In genomic region chr19:3006075-3006767, GRCh38 we compare ENCODE assay signal across 12 cellular contexts.
A peak's percentile ranks its signal among the peaks of the same experiment; 100 is the strongest.
DNase-seq lines count a peak whose midpoint lies in the region; ATAC-seq and TF ChIP-seq lines count a peak whose summit lies in the region.
"Had no signal": no experiment of that assay in that cellular context is flagged by ENCODE, and none has a peak within 500 bp of the region (broad histone marks: within the 10 kb centered on the region; RNA-seq: fewer than 3 reads in every experiment).

No MANE protein-coding gene starts in this region.

- no peaks in the 10 kb centered on the region for H3K36me3 Mint-ChIP-seq in activated naive CD4-positive, alpha-beta T cell treated with anti-CD3 and anti-CD28 coated beads, Interleukin-2, amount 10 ng/mL, durations not matched to agents 7 days and 5 days
- H3K36me3 Mint-ChIP-seq: activated naive CD8-positive, alpha-beta T cell treated with anti-CD3 and anti-CD28 coated beads, Interleukin-2, amount 10 ng/mL, durations not matched to agents 7 days and 5 days had no signal

- H3K9me3 Mint-ChIP-seq in activated naive CD4-positive, alpha-beta T cell treated with anti-CD3 and anti-CD28 coated beads, Interleukin-2, amount 10 ng/mL, durations not matched to agents 7 days and 5 days = no peaks in the 10 kb centered on the region
- H3K9me3 Mint-ChIP-seq: activated naive CD8-positive, alpha-beta T cell treated with anti-CD3 and anti-CD28 coated beads, Interleukin-2, amount 10 ng/mL, durations not matched to agents 7 days and 5 days had no signal

- H3K27ac Mint-ChIP-seq in activated naive CD4-positive, alpha-beta T cell treated with anti-CD3 and anti-CD28 coated beads, Interleukin-2, amount 10 ng/mL, durations not matched to agents 7 days and 5 days = no peak overlapping the region
- H3K27ac Mint-ChIP-seq: activated naive CD8-positive, alpha-beta T cell treated with anti-CD3 and anti-CD28 coated beads, Interleukin-2, amount 10 ng/mL, durations not matched to agents 7 days and 5 days; B cell had no signal

- no peak for ATAC-seq in HG03159 (IDR thresholded peaks at IDR 0.05; ENCODE audit: unreplicated experiment)

- peak; percentile 7 for DNase-seq in activated naive CD4-positive, alpha-beta T cell treated with Interleukin-2 at 50 U/mL for 16 hours
- no peak for DNase-seq in activated naive CD4-positive, alpha-beta T cell treated with anti-CD3 and anti-CD28 coated beads, Interleukin-2, amount 10 ng/mL, durations not matched to agents 7 days and 5 days
- DNase-seq in LNCaP clone FGC (ENCODE audit: low read depth) = peak; percentile 22
- peak; percentile 18 for DNase-seq in effector CD8-positive, alpha-beta T cell (lab: John Stamatoyannopoulos, UW)
- peak; percentile 11 to 17 for DNase-seq in stimulated activated CD4-positive, alpha-beta T cell treated with anti-CD3 and anti-CD28 coated beads, Interleukin-4, amount 100 ng/mL, for 4 hours
- DNase-seq in NCI-H1048 (lab: John Stamatoyannopoulos, UW) = no peak
- DNase-seq in KG1 (lab: John Stamatoyannopoulos, UW) = no peak
- DNase-seq: activated naive CD8-positive, alpha-beta T cell treated with anti-CD3 and anti-CD28 coated beads, Interleukin-2, amount 10 ng/mL, durations not matched to agents 7 days and 5 days; esophagus squamous epithelium; ovary had no signal

- H3K4me1 Mint-ChIP-seq in activated naive CD4-positive, alpha-beta T cell treated with anti-CD3 and anti-CD28 coated beads, Interleukin-2, amount 10 ng/mL, durations not matched to agents 7 days and 5 days = no peaks in the 10 kb centered on the region
- H3K4me1 Mint-ChIP-seq: activated naive CD8-positive, alpha-beta T cell treated with anti-CD3 and anti-CD28 coated beads, Interleukin-2, amount 10 ng/mL, durations not matched to agents 7 days and 5 days; B cell had no signal

- H3K4me3 Mint-ChIP-seq in activated naive CD4-positive, alpha-beta T cell treated with anti-CD3 and anti-CD28 coated beads, Interleukin-2, amount 10 ng/mL, durations not matched to agents 7 days and 5 days = no peak overlapping the region
- H3K4me3 Mint-ChIP-seq: activated naive CD8-positive, alpha-beta T cell treated with anti-CD3 and anti-CD28 coated beads, Interleukin-2, amount 10 ng/mL, durations not matched to agents 7 days and 5 days; B cell had no signal

- H3K27me3 Mint-ChIP-seq in activated naive CD4-positive, alpha-beta T cell treated with anti-CD3 and anti-CD28 coated beads, Interleukin-2, amount 10 ng/mL, durations not matched to agents 7 days and 5 days = no peaks in the 10 kb centered on the region
- H3K27me3 Mint-ChIP-seq: activated naive CD8-positive, alpha-beta T cell treated with anti-CD3 and anti-CD28 coated beads, Interleukin-2, amount 10 ng/mL, durations not matched to agents 7 days and 5 days; B cell had no signal

- H3K4me3 ChIP-seq in LNCaP clone FGC (ENCODE audit: low read depth, low read length) = no peak overlapping the region
- H3K4me3 ChIP-seq: esophagus squamous epithelium, ovary had no signal

- CTCF ChIA-PET in activated naive CD4-positive, alpha-beta T cell treated with anti-CD3 and anti-CD28 coated beads, Interleukin-2, amount 10 ng/mL, durations not matched to agents 7 days and 5 days (lab: Charles Lee) = no interaction called here

- TF ChIP-seq CTCF in LNCaP clone FGC (IDR thresholded peaks at IDR 0.05; ENCODE audit: control insufficient read depth, extremely low read depth, insufficient read depth) = no peak

Comparison
In these comparisons a context has a peak if more than half of its experiments do, and no peak if none do; other contexts are left out.
1. DNase-seq: peak in activated naive CD4-positive, alpha-beta T cell treated with Interleukin-2 at 50 U/mL for 16 hours (single experiment), LNCaP clone FGC (single experiment), effector CD8-positive, alpha-beta T cell (single experiment) and stimulated activated CD4-positive, alpha-beta T cell treated with anti-CD3 and anti-CD28 coated beads, Interleukin-4, amount 100 ng/mL, for 4 hours (2 of 2); none in activated naive CD4-positive, alpha-beta T cell treated with anti-CD3 and anti-CD28 coated beads, Interleukin-2, amount 10 ng/mL, durations not matched to agents 7 days and 5 days (single experiment), NCI-H1048 (single experiment) and KG1 (single experiment).